In the genomic region with DNA sequence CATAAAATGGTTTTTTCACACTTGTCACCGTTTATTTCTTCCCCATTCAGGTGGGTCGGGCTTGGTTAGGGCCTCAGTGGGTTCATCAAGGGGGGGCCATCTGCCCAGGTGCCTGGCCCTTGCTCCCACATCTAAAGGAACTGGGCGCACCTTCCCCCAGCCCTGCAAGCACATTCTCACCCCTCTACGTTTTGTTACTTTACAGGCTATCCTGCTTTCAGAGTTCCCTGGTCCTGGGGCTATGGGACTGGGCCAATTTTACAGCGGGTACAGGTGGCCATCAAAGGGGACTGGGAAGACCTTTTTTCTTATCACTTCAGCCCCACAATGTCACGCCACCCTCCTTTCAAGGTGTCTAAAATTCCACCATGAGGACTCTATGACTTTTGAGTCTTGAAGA, we compare ENCODE assay signal across 21 cellular contexts.
A peak's percentile ranks its signal among the peaks of the same experiment; 100 is the strongest.
DNase-seq lines count a peak whose midpoint lies in the region; ATAC-seq and TF ChIP-seq lines count a peak whose summit lies in the region.
"Had no signal": no experiment of that assay in that cellular context is flagged by ENCODE, and none has a peak within 500 bp of the region (broad histone marks: within the 10 kb centered on the region; RNA-seq: fewer than 3 reads in every experiment).

No MANE protein-coding gene starts in this region.

- H3K9me3 ChIP-seq in left ventricle myocardium inferior (replicated peaks) = peaks cover 14% of the 10 kb centered on the region
- H3K9me3 ChIP-seq in sigmoid colon = peaks cover 0 to 2% (median 0%) of the 10 kb centered on the region in 4 donors

- no peak for TF ChIP-seq EP300 in sigmoid colon (IDR thresholded peaks at IDR 0.05)

- H3K4me1 ChIP-seq in left ventricle myocardium inferior = peaks cover 42% of the 10 kb centered on the region
- peaks cover 0 to 23% (median 20%) of the 10 kb centered on the region in 4 donors for H3K4me1 ChIP-seq in sigmoid colon

- ATAC-seq in left cardiac atrium = no peak
- ATAC-seq: CD8-positive, alpha-beta T cell; GM12878 had no signal

- no peak for TF ChIP-seq POLR2A in sigmoid colon (IDR thresholded peaks at IDR 0.05)

- intact Hi-C loops in left ventricle myocardium inferior (cut with micrococcal nuclease) (loop anchor here (5.0 to 10.0 kb wide), 2 partner anchors 61 to 243 kb away; no protein-coding TSS in a partner anchor), left cardiac atrium (cut with DNase I) (no loop called here), sigmoid colon (cut with DNase I) (no loop called here)

- H3K27me3 ChIP-seq in left ventricle myocardium inferior (ENCODE audit: low read depth) (no peaks in the 10 kb centered on the region), sigmoid colon (no peaks in the 10 kb centered on the region)
- H3K27me3 ChIP-seq: BLaER1 had no signal

- H3K36me3 ChIP-seq in left ventricle myocardium inferior (no peaks in the 10 kb centered on the region), sigmoid colon (no peaks in the 10 kb centered on the region)
- H3K36me3 ChIP-seq: BLaER1 had no signal

- 82 to 88% methylated on average over 6 of the region's 6 CpGs for WGBS in sigmoid colon, 2 donors

- no peak overlapping the region for H3K4me3 ChIP-seq in left ventricle myocardium inferior
- no peak overlapping the region for H3K4me3 ChIP-seq in sigmoid colon
- H3K4me3 ChIP-seq: BLaER1, GM12878, GM23248 had no signal

- H3K27ac ChIP-seq in left ventricle myocardium inferior (replicated peaks) = peak overlapping the region; percentile 91
- H3K27ac ChIP-seq in sigmoid colon = no peak overlapping the region
- H3K27ac ChIP-seq: 22Rv1, BLaER1, C4-2B, GM23248 had no signal

- TF ChIP-seq CTCF in left ventricle myocardium inferior (IDR thresholded peaks at IDR 0.05; ENCODE audit: borderline replicate concordance) (no peak), sigmoid colon (IDR thresholded peaks at IDR 0.05) (no peak)

- DNase-seq in activated effector memory CD4-positive, alpha-beta T cell treated with anti-CD3 and anti-CD28 coated beads, Interleukin-2, amount 50 U/mL, for 16 hours = peak; percentile 33
- DNase-seq in activated effector memory CD4-positive, alpha-beta T cell treated with Interleukin-2 at 50 U/mL for 16 hours = no peak
- DNase-seq in left ventricle myocardium inferior (no peak), left cardiac atrium (no peak), mesenteric fat pad (ENCODE audit: low spot score) (peak; percentile 62), sigmoid colon (peak; percentile 14), NCI-H774 (lab: John Stamatoyannopoulos, UW) (no peak)
- DNase-seq in stimulated activated CD4-positive, alpha-beta T cell treated with anti-CD3 and anti-CD28 coated beads, Interleukin-12 subunit alpha, Interleukin-12 subunit beta, amount 100 ng/mL, for 4 hours = no peak
- DNase-seq: CD4-positive, CD25-positive, alpha-beta regulatory T cell; CD8-positive, alpha-beta T cell; DMS 273 treated with DMSO at 0.1 percent for 48 hours; DMS79; EL; GDM1; GM23248; H7; HCEC 1CT had no signal

Comparison
In these comparisons a context has a peak if more than half of its experiments do, and no peak if none do; other contexts are left out.
1. DNase-seq: peak in activated effector memory CD4-positive, alpha-beta T cell treated with anti-CD3 and anti-CD28 coated beads, Interleukin-2, amount 50 U/mL, for 16 hours (single experiment), mesenteric fat pad (single experiment) and sigmoid colon (single experiment); none in activated effector memory CD4-positive, alpha-beta T cell treated with Interleukin-2 at 50 U/mL for 16 hours (single experiment), left ventricle myocardium inferior (single experiment), left cardiac atrium (single experiment), NCI-H774 (single experiment) and stimulated activated CD4-positive, alpha-beta T cell treated with anti-CD3 and anti-CD28 coated beads, Interleukin-12 subunit alpha, Interleukin-12 subunit beta, amount 100 ng/mL, for 4 hours (single experiment).